Comparison of ENCODE assay signal across 9 cellular contexts in the genomic region with DNA sequence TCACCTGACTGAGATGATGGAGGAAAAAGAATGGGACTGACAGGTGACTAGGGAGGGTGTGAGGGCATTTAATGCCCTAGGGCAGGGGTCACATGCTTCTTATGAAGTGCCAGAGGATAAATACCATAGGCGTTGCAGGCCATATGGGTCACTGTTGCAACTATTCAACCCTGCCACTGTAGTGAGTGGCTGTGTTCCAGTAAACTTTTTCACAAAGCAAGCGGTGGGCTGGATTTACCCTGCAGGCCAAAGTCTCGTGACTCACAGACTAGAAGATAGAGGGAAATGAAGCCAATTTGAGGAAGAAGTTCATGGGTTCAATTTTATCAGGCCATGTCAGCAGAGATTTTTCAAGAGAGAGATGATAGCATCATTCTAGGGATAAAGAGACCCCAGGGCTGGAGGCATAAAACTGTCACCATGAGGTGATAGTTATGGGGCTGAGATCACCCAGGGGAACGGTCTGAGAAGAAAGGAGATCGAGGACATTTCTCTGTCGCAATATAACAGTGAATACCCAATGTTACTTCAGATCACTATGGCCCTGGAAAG. TPM values are rescaled to one million over a fixed set of nuclear protein-coding genes. Genes with fewer than 3 reads are reported as not detected.
DNase-seq lines count a peak whose midpoint lies in the region; ATAC-seq and TF ChIP-seq lines count a peak whose summit lies in the region.
"Had no signal": no experiment of that assay in that cellular context is flagged by ENCODE, and none has a peak within 500 bp of the region (broad histone marks: within the 10 kb centered on the region; RNA-seq: fewer than 3 reads in every experiment).

No MANE protein-coding gene starts in this region.

- H3K9me3 ChIP-seq in Peyer's patch, result no peaks in the 10 kb centered on the region
- H3K9me3 ChIP-seq in psoas muscle, result no peaks in the 10 kb centered on the region

- DNase-seq in ELF-1 (ENCODE audit: low read depth, low spot score), result peak; percentile 37
- DNase-seq in Peyer's patch, result peak in 1 of 3 donors; percentile 73
- peak; percentile 81 for DNase-seq in fibroblast of villous mesenchyme (ENCODE audit: low read depth)
- no peak for DNase-seq in psoas muscle
- no peak for DNase-seq in erythroblast (lab: John Stamatoyannopoulos, UW)
- no peak for DNase-seq in OCI-M2 (lab: John Stamatoyannopoulos, UW; ENCODE audit: unreplicated experiment)
- DNase-seq: activated CD8-positive, alpha-beta memory T cell treated with anti-CD3 and anti-CD28 coated beads, Interleukin-2, amount 50 U/mL, for 48 hours had no signal

- no peaks in the 10 kb centered on the region for H3K36me3 ChIP-seq in Peyer's patch
- H3K36me3 ChIP-seq in psoas muscle (ENCODE audit: insufficient read depth in 1 of 2, low read depth in 1 of 2), result no peaks in the 10 kb centered on the region

- no peak for TF ChIP-seq POLR2A in Peyer's patch (IDR thresholded peaks at IDR 0.05)
- no peak for TF ChIP-seq POLR2A in erythroblast (IDR thresholded peaks at IDR 0.05; ENCODE audit: low read length)

- H3K27me3 ChIP-seq in Peyer's patch (no peaks in the 10 kb centered on the region), psoas muscle (ENCODE audit: insufficient read depth in 3 of 3, low read length in 2 of 3) (no peaks in the 10 kb centered on the region)

- H3K4me3 ChIP-seq in Peyer's patch (no peak overlapping the region), fibroblast of villous mesenchyme (ENCODE audit: low read depth, low read length) (no peak overlapping the region), psoas muscle (no peak overlapping the region)

- 44 to 51% (median 47%) methylated on average over 6 of the region's 6 CpGs for WGBS in psoas muscle, 3 donors

- peak; percentile 28 to 62 (median 56) for ATAC-seq in psoas muscle
- no peak for ATAC-seq in HG03342 (IDR thresholded peaks at IDR 0.05; ENCODE audit: unreplicated experiment)
- ATAC-seq in HG02678 (IDR thresholded peaks at IDR 0.05; ENCODE audit: unreplicated experiment), result no peak

- intact Hi-C loops in psoas muscle (cut with DNase I), result no loop called here

- no peak for TF ChIP-seq CTCF in Peyer's patch (IDR thresholded peaks at IDR 0.05)
- no peak for TF ChIP-seq CTCF in fibroblast of villous mesenchyme (IDR thresholded peaks at IDR 0.05; ENCODE audit: insufficient read depth, low read depth, low read length)
- TF ChIP-seq CTCF in psoas muscle (IDR thresholded peaks at IDR 0.05), result no peak

- H3K27ac ChIP-seq in Peyer's patch (peak overlapping the region in 3 of 4 donors; percentile 28 to 53 (median 33)), psoas muscle (peak overlapping the region; percentile 42)

- H3K4me1 ChIP-seq in Peyer's patch (peaks cover 0 to 55% (median 18%) of the 10 kb centered on the region in 4 donors), psoas muscle (peaks cover 72% of the 10 kb centered on the region)

RNA-seq across cellular contexts. Expression of a gene that starts 8.6 kb away (rescaled TPM):
- total RNA-seq in Peyer's patch (100 to 1,000 TPM in 3 of 4 donors, 10 to 100 TPM in 1; 75.9 to 181 (median 136) TPM), fibroblast of villous mesenchyme (32.5 and 36.7 TPM in 2 replicates), psoas muscle (10 to 100 TPM; 38.6 to 83.0 (median 57.7) TPM)
- 10 to 100 TPM; 15.9 to 31.7 (median 23.3) TPM for polyA plus RNA-seq in psoas muscle

Comparison
In these comparisons a context has a peak if more than half of its experiments do, and no peak if none do; other contexts are left out.
1. DNase-seq: peak in ELF-1 (single experiment) and fibroblast of villous mesenchyme (single experiment); none in psoas muscle (0 of 2), erythroblast (0 of 2) and OCI-M2 (single experiment).
2. ATAC-seq: peak in psoas muscle (4 of 4); none in HG03342 (single experiment) and HG02678 (single experiment).